8 cellular contexts compared by ENCODE assay signal in genomic region chr1:41660570-41661427, GRCh38.
DNase-seq lines count a peak whose midpoint lies in the region; ATAC-seq and TF ChIP-seq lines count a peak whose summit lies in the region.

No MANE protein-coding gene starts in this region.

- H3K27ac ChIP-seq in SK-N-SH (ENCODE audit: low read depth in 2 of 2, low read length in 1 of 2), result no peak overlapping the region
- no peak overlapping the region for H3K27ac ChIP-seq in SK-N-MC
- no peak overlapping the region for H3K27ac ChIP-seq in esophagus (ENCODE audit: low read depth in 2 of 2, low read length in 1 of 2)
- H3K27ac ChIP-seq in smooth muscle cell (ENCODE audit: low read depth), result no peak overlapping the region

- H3K79me2 ChIP-seq in SK-N-SH (ENCODE audit: insufficient read depth) (no peaks in the 10 kb centered on the region), smooth muscle cell (ENCODE audit: low read depth) (peaks cover 40% of the 10 kb centered on the region)

- DNase-seq in SK-N-SH, result no peak
- DNase-seq in SK-N-MC (ENCODE audit: low read depth, low spot score), result no peak
- no peak for DNase-seq in smooth muscle cell (lab: John Stamatoyannopoulos, UW; ENCODE audit: unreplicated experiment)
- DNase-seq in head of caudate nucleus, result no peak
- DNase-seq in activated CD4-positive, CD25-positive, alpha-beta regulatory T cell (lab: John Stamatoyannopoulos, UW), result no peak

- no peak for TF ChIP-seq RAD21 in SK-N-SH (IDR thresholded peaks at IDR 0.05; ENCODE audit: low read length)

- H3K9me2 ChIP-seq in SK-N-SH, result no peaks in the 10 kb centered on the region

- POLR2A ChIA-PET in SK-N-SH (lab: Yijun Ruan, JAX), result no interaction called here

- H3F3A ChIP-seq in SK-N-SH (replicated peaks; ENCODE audit: insufficient read depth) (no peaks in the 10 kb centered on the region), smooth muscle cell (ENCODE audit: low read depth) (peaks cover 11% of the 10 kb centered on the region)

- peak overlapping the region; percentile 56 to 62 for H3K4me3 ChIP-seq in SK-N-SH (ENCODE audit: low read depth in 2 of 2, low read length in 1 of 2)
- H3K4me3 ChIP-seq in SK-N-MC, result peak overlapping the region; percentile 87
- peak overlapping the region; percentile 59 to 63 for H3K4me3 ChIP-seq in esophagus (ENCODE audit: low read depth in 1 of 2, low read length in 2 of 2)
- H3K4me3 ChIP-seq in smooth muscle cell, result peak overlapping the region; percentile 54

- no peak for TF ChIP-seq EP300 in SK-N-SH (IDR thresholded peaks at IDR 0.05; ENCODE audit: borderline replicate concordance in 1 of 2, low read depth in 1 of 2, low read length in 1 of 2)

- H3K9me3 ChIP-seq in SK-N-SH (no peaks in the 10 kb centered on the region), SK-N-MC (ENCODE audit: low read depth, low read length) (no peaks in the 10 kb centered on the region), esophagus (ENCODE audit: control insufficient read depth in 2 of 2, insufficient read depth in 1 of 2, low read depth in 1 of 2, low read length in 1 of 2) (no peaks in the 10 kb centered on the region), smooth muscle cell (replicated peaks; ENCODE audit: low read depth) (no peaks in the 10 kb centered on the region)

- no peak overlapping the region for H2AFZ ChIP-seq in SK-N-SH (ENCODE audit: low read depth)
- no peak overlapping the region for H2AFZ ChIP-seq in smooth muscle cell (ENCODE audit: low read depth)

- peak overlapping the region; percentile 86 for H3K4me2 ChIP-seq in SK-N-SH
- H3K4me2 ChIP-seq in smooth muscle cell, result peak overlapping the region; percentile 81

- no peak for ATAC-seq in SK-N-SH treated with all-trans-retinoic acid at 6 μM for 48 hours
- ATAC-seq in GM21717 (IDR thresholded peaks at IDR 0.05; ENCODE audit: unreplicated experiment), result no peak

- H3K9ac ChIP-seq in SK-N-SH, result no peak overlapping the region; the same call in 1 of the 2 replicates
- no peak overlapping the region for H3K9ac ChIP-seq in SK-N-MC (ENCODE audit: insufficient read length)
- peak overlapping the region; percentile 28 for H3K9ac ChIP-seq in smooth muscle cell (ENCODE audit: low read depth)

- WGBS in SK-N-SH (ENCODE audit: low lambda C conversion rate), result 79% methylated on average over 5 of the region's 5 CpGs
- 36 to 47% methylated on average over 5 of the region's 5 CpGs for WGBS in esophagus, 2 donors
- 55% methylated on average over 5 of the region's 5 CpGs for WGBS in smooth muscle cell (ENCODE audit: low lambda C conversion rate)

- peaks cover 8 to 25% of the 10 kb centered on the region in 2 experiments; a peak in 3 of 4 replicates for H3K4me1 ChIP-seq in SK-N-SH (ENCODE audit: control insufficient read depth in 1 of 2, insufficient read depth in 2 of 2, low read depth in 1 of 2, low read length in 1 of 2)
- H3K4me1 ChIP-seq in esophagus (ENCODE audit: control insufficient read depth in 2 of 2, insufficient read depth in 2 of 2, low read length in 1 of 2), result peaks cover 4 to 19% of the 10 kb centered on the region in 2 donors
- peaks cover 4% of the 10 kb centered on the region for H3K4me1 ChIP-seq in smooth muscle cell (ENCODE audit: low read depth)

- TF ChIP-seq CTCF in SK-N-SH (IDR thresholded peaks at IDR 0.05) (no peak), smooth muscle cell (IDR thresholded peaks at IDR 0.05; ENCODE audit: borderline replicate concordance, insufficient read depth, poor library complexity, severe bottlenecking) (no peak)

- H3K36me3 ChIP-seq in SK-N-SH (replicated peaks in 1 of 2; ENCODE audit: control insufficient read depth in 1 of 2, insufficient read depth in 2 of 2, low read length in 1 of 2), result no peaks in the 10 kb centered on the region
- H3K36me3 ChIP-seq in SK-N-MC (ENCODE audit: insufficient read depth, low read length), result no peaks in the 10 kb centered on the region
- peaks cover 0 to 2% of the 10 kb centered on the region in 2 donors for H3K36me3 ChIP-seq in esophagus (ENCODE audit: control insufficient read depth in 2 of 2, insufficient read depth in 2 of 2, low read length in 1 of 2)
- H3K36me3 ChIP-seq in smooth muscle cell (ENCODE audit: low read depth), result no peaks in the 10 kb centered on the region

- CTCF ChIA-PET in SK-N-SH (lab: Yijun Ruan, JAX), result interaction anchor here (1.0 to 2.3 kb wide), 2 partner anchors 87 to 147 kb away, joined by 3 to 9 read pairs; no protein-coding TSS in a partner anchor

- H4K20me1 ChIP-seq in SK-N-SH (ENCODE audit: insufficient read depth), result no peaks in the 10 kb centered on the region
- peaks cover 42% of the 10 kb centered on the region for H4K20me1 ChIP-seq in smooth muscle cell (ENCODE audit: low read depth)

- intact Hi-C loops in head of caudate nucleus (cut with DNase I), result loop anchor here (5.0 kb wide), 1 partner anchor 88 kb away; no protein-coding TSS in a partner anchor

- H3K27me3 ChIP-seq in SK-N-SH (ENCODE audit: insufficient read depth) (no peaks in the 10 kb centered on the region), esophagus (ENCODE audit: control insufficient read depth in 1 of 2, insufficient read depth in 2 of 2, low read length in 2 of 2) (no peaks in the 10 kb centered on the region), smooth muscle cell (ENCODE audit: low read depth) (no peaks in the 10 kb centered on the region)

TF ChIP-seq in SK-N-SH, 30 proteins besides CTCF, POLR2A, EP300 and RAD21:
- TF ChIP-seq MAX (IDR thresholded peaks at IDR 0.05; ENCODE audit: low read depth) (no peak), GATA2 (CRISPR knock-in tag; IDR thresholded peaks at IDR 0.05) (peak; percentile 44)

TF ChIP-seq in SK-N-SH treated with all-trans-retinoic acid at 6 μM for 48 hours, 23 proteins besides CTCF, POLR2A, EP300 and RAD21:
- TF ChIP-seq TCF4 (CRISPR knock-in tag; IDR thresholded peaks at IDR 0.05; ENCODE audit: borderline replicate concordance) (no peak), RARB (CRISPR knock-in tag; IDR thresholded peaks at IDR 0.05) (no peak), ZNF8 (CRISPR knock-in tag; IDR thresholded peaks at IDR 0.05) (no peak), ZNF565 (CRISPR knock-in tag; conservative IDR thresholded peaks at IDR 0.05; ENCODE audit: low read depth) (no peak), PATZ1 (CRISPR knock-in tag; IDR thresholded peaks at IDR 0.05; ENCODE audit: borderline replicate concordance) (no peak), TOX (CRISPR knock-in tag; IDR thresholded peaks at IDR 0.05; ENCODE audit: borderline replicate concordance) (no peak), ESRRG (CRISPR knock-in tag; IDR thresholded peaks at IDR 0.05) (no peak), ZFP30 (CRISPR knock-in tag; IDR thresholded peaks at IDR 0.05) (no peak), ARNTL (CRISPR knock-in tag; IDR thresholded peaks at IDR 0.05; ENCODE audit: borderline replicate concordance, low read depth) (no peak)
TF ChIP-seq in SK-N-SH treated with all-trans-retinoic acid at 6 μM for 48 hours: peak in this region for 0.
